Comparison of ENCODE assay signal across 28 cellular contexts in genomic region chr10:116163732-116164131, GRCh38.
"Had no signal": no experiment of that assay in that cellular context is flagged by ENCODE, and none has a peak within 500 bp of the region (broad histone marks: within the 10 kb centered on the region; RNA-seq: fewer than 3 reads in every experiment).

No MANE protein-coding gene starts in this region.

- FAIRE-seq: bronchial epithelial cell had no signal

- H3K27ac ChIP-seq: VCaP had no signal

- DNase-seq: activated B cell treated with CpG ODN at 0.5 μM for 24 hours; activated CD4-positive, alpha-beta memory T cell treated with anti-CD3 and anti-CD28 coated beads for 36 hours; activated CD4-positive, alpha-beta T cell treated with anti-CD3 and anti-CD28 coated beads for 4 hours; activated CD4-positive, alpha-beta T cell treated with anti-CD3 and anti-CD28 coated beads, Interleukin-2, amount 50 U/mL, for 1 hour; activated CD4-positive, CD25-positive, alpha-beta regulatory T cell treated with anti-CD3 and anti-CD28 coated beads, Interleukin-2, amount 50 U/mL, for 72 hours; activated CD8-positive, alpha-beta memory T cell treated with anti-CD3 and anti-CD28 coated beads, Interleukin-2, amount 50 U/mL, for 4 hours; activated effector memory CD4-positive, alpha-beta T cell treated with Interleukin-2 at 50 U/mL for 16 hours; activated naive CD4-positive, alpha-beta T cell treated with anti-CD3 and anti-CD28 coated beads, Interleukin-2, amount 10 ng/mL, durations not matched to agents 7 days and 5 days; activated naive CD8-positive, alpha-beta T cell treated with anti-CD3 and anti-CD28 coated beads, Interleukin-2, amount 50 U/mL, for 24 hours; activated T-cell treated with anti-CD3 and anti-CD28 coated beads for 4 hours; activated T-cell treated with anti-CD3 and anti-CD28 coated beads, Interleukin-2, amount 50 U/mL, for 48 hours; central memory CD4-positive, alpha-beta T cell; NCI-H1105; NCI-H1417 treated with DMSO at 0.1 percent for 48 hours; NCI-H187 treated with DMSO at 0.1 percent for 48 hours; NCI-H2081; NCI-H2171 treated with DMSO at 0.1 percent for 48 hours; NCI-H2227 treated with DMSO at 0.1 percent for 48 hours; NCI-H446; NCI-H510A treated with DMSO at 0.1 percent for 48 hours; NK-92 treated with Interleukin-12 subunit alpha and Interleukin-12 subunit beta, amount 100 ng/mL, for 24 hours; Right ventricle myocardium superior; SW 1271; T-helper 1 cell; T-helper 2 cell; T-helper 9 cell had no signal

- ATAC-seq: activated naive CD8-positive, alpha-beta T cell treated with anti-CD3 and anti-CD28 coated beads, Interleukin-2, amount 50 U/mL, for 24 hours had no signal
